In the genomic region with DNA sequence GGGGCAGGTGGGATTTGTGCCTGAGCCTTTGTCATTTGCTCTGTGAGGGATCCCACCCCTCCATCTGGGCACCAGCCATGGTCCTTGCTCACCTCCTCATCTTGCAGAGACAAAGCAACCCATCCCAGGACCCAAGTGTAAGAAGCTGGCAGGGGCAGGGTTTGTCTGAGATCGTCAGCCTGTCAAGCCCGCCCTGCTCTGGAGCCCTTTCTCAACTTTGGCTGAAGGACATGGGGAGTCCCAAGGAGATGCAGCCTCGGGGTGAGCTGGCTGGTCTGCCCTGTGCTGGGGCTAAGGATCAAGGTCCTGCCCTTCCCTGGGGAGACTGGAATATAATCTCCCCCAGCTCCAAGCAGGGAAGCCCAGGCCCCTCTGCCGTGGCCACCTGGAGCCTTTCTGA, we compare ENCODE assay signal across 20 cellular contexts.
DNase-seq lines count a peak whose midpoint lies in the region; ATAC-seq and TF ChIP-seq lines count a peak whose summit lies in the region.
"Had no signal": no experiment of that assay in that cellular context is flagged by ENCODE, and none has a peak within 500 bp of the region (broad histone marks: within the 10 kb centered on the region; RNA-seq: fewer than 3 reads in every experiment).

No MANE protein-coding gene starts in this region.

- H3K4me1 ChIP-seq in heart right ventricle (no peaks in the 10 kb centered on the region), esophagus muscularis mucosa (no peaks in the 10 kb centered on the region), sigmoid colon (no peaks in the 10 kb centered on the region)
- H3K4me1 ChIP-seq: Peyer's patch had no signal

- intact Hi-C loops in Right ventricle myocardium inferior (cut with DNase I): no loop called here
- intact Hi-C loops in heart right ventricle (cut with DNase I): no loop called here
- intact Hi-C loops in esophagus muscularis mucosa (cut with DNase I): no loop called here
- intact Hi-C loops in sigmoid colon (cut with DNase I): no loop called here

- TF ChIP-seq CTCF in heart right ventricle (IDR thresholded peaks at IDR 0.05) (no peak), esophagus muscularis mucosa (IDR thresholded peaks at IDR 0.05) (no peak), sigmoid colon (IDR thresholded peaks at IDR 0.05) (no peak)

- H3K36me3 ChIP-seq in heart right ventricle (no peaks in the 10 kb centered on the region), esophagus muscularis mucosa (no peaks in the 10 kb centered on the region), sigmoid colon (no peaks in the 10 kb centered on the region)
- H3K36me3 ChIP-seq: BLaER1, MG63 had no signal

- TF ChIP-seq EP300 in esophagus muscularis mucosa (IDR thresholded peaks at IDR 0.05) (no peak), sigmoid colon (IDR thresholded peaks at IDR 0.05) (no peak)

- H3K27me3 ChIP-seq in heart right ventricle (peaks cover 0 to 42% (median 24%) of the 10 kb centered on the region in 7 donors), esophagus muscularis mucosa (peaks cover 0 to 46% (median 2%) of the 10 kb centered on the region in 4 donors), sigmoid colon (peaks cover 0 to 10% (median 4%) of the 10 kb centered on the region in 3 donors)
- H3K27me3 ChIP-seq: BLaER1, Peyer's patch had no signal

- H3K4me3 ChIP-seq in heart right ventricle: no peak overlapping the region
- H3K4me3 ChIP-seq in esophagus muscularis mucosa: no peak overlapping the region
- H3K4me3 ChIP-seq in sigmoid colon: no peak overlapping the region
- H3K4me3 ChIP-seq: BLaER1, GM23338, MG63, Peyer's patch had no signal

- no peaks in the 10 kb centered on the region for H3K9me3 ChIP-seq in heart right ventricle
- no peaks in the 10 kb centered on the region for H3K9me3 ChIP-seq in esophagus muscularis mucosa
- H3K9me3 ChIP-seq in sigmoid colon: no peaks in the 10 kb centered on the region
- H3K9me3 ChIP-seq: BLaER1, MG63, Peyer's patch had no signal

- WGBS in heart right ventricle, 2 donors: 72 to 83% methylated on average over 4 of the region's 4 CpGs
- 78% methylated on average over 4 of the region's 4 CpGs for WGBS in esophagus muscularis mucosa
- WGBS in sigmoid colon, 2 donors: 83 to 88% methylated on average over 4 of the region's 4 CpGs

- no peak for TF ChIP-seq POLR2A in esophagus muscularis mucosa (IDR thresholded peaks at IDR 0.05; ENCODE audit: low read depth)
- TF ChIP-seq POLR2A in sigmoid colon (IDR thresholded peaks at IDR 0.05): no peak

- peak; percentile 47 for DNase-seq in Right ventricle myocardium inferior (ENCODE audit: missing footprints)
- no peak for DNase-seq in heart right ventricle
- DNase-seq in esophagus muscularis mucosa (ENCODE audit: extremely low spot score): peak; percentile 75
- peak; percentile 35 for DNase-seq in sigmoid colon
- DNase-seq in stimulated activated naive CD8-positive, alpha-beta T cell treated with anti-CD3 and anti-CD28 coated beads, Interleukin-15, Interleukin-2, amounts not matched to agents 100 U/mL and 50 U/mL, for 24 hours: no peak
- DNase-seq in SW 1271 (lab: John Stamatoyannopoulos, UW): no peak
- no peak for DNase-seq in cerebellar nuclear complex (lab: John Stamatoyannopoulos, UW)
- DNase-seq: CD8-positive, alpha-beta memory T cell; DMS79; Kasumi-1; MG63; NCI-H1105; NCI-H1694; NCI-H2081 treated with DMSO at 0.1 percent for 48 hours; NCI-H748 treated with DMSO at 0.1 percent for 48 hours; NK-92 treated with Interleukin-12 subunit alpha and Interleukin-12 subunit beta, amount 100 ng/mL, for 24 hours had no signal

- H3K27ac ChIP-seq in heart right ventricle: no peak overlapping the region
- H3K27ac ChIP-seq in esophagus muscularis mucosa (replicated peaks in 1 of 4): no peak overlapping the region
- H3K27ac ChIP-seq in sigmoid colon: no peak overlapping the region
- H3K27ac ChIP-seq: BLaER1, Peyer's patch had no signal

- ATAC-seq in Right ventricle myocardium inferior (no peak), heart right ventricle (no peak)
- ATAC-seq in stimulated activated naive CD8-positive, alpha-beta T cell treated with anti-CD3 and anti-CD28 coated beads, Interleukin-15, Interleukin-2, amounts not matched to agents 100 U/mL and 50 U/mL, for 24 hours: no peak
- ATAC-seq: GM23338, HCT116 had no signal

Comparison
In these comparisons a context has a peak if more than half of its experiments do, and no peak if none do; other contexts are left out.
1. DNase-seq: peak in Right ventricle myocardium inferior (single experiment), esophagus muscularis mucosa (single experiment) and sigmoid colon (single experiment); none in heart right ventricle (0 of 2), stimulated activated naive CD8-positive, alpha-beta T cell treated with anti-CD3 and anti-CD28 coated beads, Interleukin-15, Interleukin-2, amounts not matched to agents 100 U/mL and 50 U/mL, for 24 hours (single experiment), SW 1271 (0 of 2) and cerebellar nuclear complex (0 of 2).